ENCODE assay signal across 8 cellular contexts in genomic region chr19:29694669-29695627, GRCh38. TPM values are rescaled to one million over a fixed set of nuclear protein-coding genes. Genes with fewer than 3 reads are reported as not detected.
DNase-seq lines count a peak whose midpoint lies in the region; ATAC-seq and TF ChIP-seq lines count a peak whose summit lies in the region.

No MANE protein-coding gene starts in this region.

- no peaks in the 10 kb centered on the region for H3K27me3 Mint-ChIP-seq in activated CD4-positive, alpha-beta memory T cell treated with anti-CD3 and anti-CD28 coated beads for 36 hours

- H3K4me1 ChIP-seq in lung (ENCODE audit: control insufficient read depth in 2 of 2, insufficient read depth in 2 of 2, low read length in 2 of 2), result peaks cover 0 to 1% of the 10 kb centered on the region in 2 donors

- H3K4me3 ChIP-seq in dorsolateral prefrontal cortex, result peak overlapping the region in 1 of 59 donors; percentile 22
- H3K4me3 ChIP-seq in lung, result no peak overlapping the region

- WGBS in lung, 2 donors, result 70 to 77% methylated on average over 19 of the region's 19 CpGs

- POLR2A ChIA-PET in activated CD4-positive, alpha-beta memory T cell treated with anti-CD3 and anti-CD28 coated beads for 36 hours (lab: Charles Lee), result no interaction called here

- DNase-seq in 8988T, result peak; percentile 85
- peak; percentile 31 for DNase-seq in NCI-H524 treated with DMSO at 0.1 percent for 48 hours (lab: John Stamatoyannopoulos, UW)
- peak; percentile 87 for DNase-seq in activated CD4-positive, alpha-beta memory T cell treated with anti-CD3 and anti-CD28 coated beads for 36 hours
- peak; percentile 86 to 94 (median 90) for DNase-seq in dorsolateral prefrontal cortex
- peak; percentile 70 for DNase-seq in lung (ENCODE audit: low spot score)
- DNase-seq in stimulated activated CD8-positive, alpha-beta memory T cell treated with anti-CD3 and anti-CD28 coated beads, Interleukin-15, amount 100 ng/mL, for 4 hours (ENCODE audit: low read depth in 2 of 2), result peak; percentile 55 to 61

- H3K4me1 Mint-ChIP-seq in activated CD4-positive, alpha-beta memory T cell treated with anti-CD3 and anti-CD28 coated beads for 36 hours (ENCODE audit: low read depth), result peaks cover 11% of the 10 kb centered on the region

- no peak overlapping the region for H3K4me3 Mint-ChIP-seq in activated CD4-positive, alpha-beta memory T cell treated with anti-CD3 and anti-CD28 coated beads for 36 hours

- H3K9me3 Mint-ChIP-seq in activated CD4-positive, alpha-beta memory T cell treated with anti-CD3 and anti-CD28 coated beads for 36 hours, result peaks cover 6% of the 10 kb centered on the region

- no peaks in the 10 kb centered on the region for H3K36me3 Mint-ChIP-seq in activated CD4-positive, alpha-beta memory T cell treated with anti-CD3 and anti-CD28 coated beads for 36 hours

- H3K27me3 ChIP-seq in dorsolateral prefrontal cortex (no peaks in the 10 kb centered on the region), lung (ENCODE audit: control insufficient read depth, insufficient read depth) (no peaks in the 10 kb centered on the region)

- H3K27ac ChIP-seq in dorsolateral prefrontal cortex, result peak overlapping the region; percentile 38 to 97 (median 90)
- H3K27ac ChIP-seq in lung (ENCODE audit: low read depth in 1 of 2, low read length in 1 of 2), result no peak overlapping the region

- H3K27ac Mint-ChIP-seq in activated CD4-positive, alpha-beta memory T cell treated with anti-CD3 and anti-CD28 coated beads for 36 hours, result no peak overlapping the region

- ATAC-seq in GM18499 (IDR thresholded peaks at IDR 0.05; ENCODE audit: insufficient read depth, unreplicated experiment), result peak; percentile 85
- ATAC-seq in HG02981 (IDR thresholded peaks at IDR 0.05; ENCODE audit: unreplicated experiment), result peak; percentile 85
- ATAC-seq in lung (ENCODE audit: insufficient read depth, low FRiP score), result peak; percentile 82

- H3K9me3 ChIP-seq in lung (ENCODE audit: control insufficient read depth in 2 of 2, insufficient read depth in 1 of 2, low read length in 1 of 2), result peaks cover 0 to 3% of the 10 kb centered on the region in 2 donors

- TF ChIP-seq CTCF in dorsolateral prefrontal cortex (IDR thresholded peaks at IDR 0.05 in 54 of 56, conservative IDR thresholded peaks at IDR 0.05 in 2 of 56; ENCODE audit: low read depth in 1 of 56, partially characterized antibody in 56 of 56) (peak; percentile 69 to 98 (median 92)), lung (IDR thresholded peaks at IDR 0.05; ENCODE audit: control extremely low read depth, extremely low read depth) (peak; percentile 77)

- CTCF ChIA-PET in activated CD4-positive, alpha-beta memory T cell treated with anti-CD3 and anti-CD28 coated beads for 36 hours (lab: Charles Lee), result interaction anchor here (0.6 to 7.9 kb wide), 17 partner anchors 10 to 182 kb away, joined by 3 to 130 read pairs (median 7); partner anchors contain the start of genes C19orf12, PLEKHF1 and POP4

- H3K36me3 ChIP-seq in lung (ENCODE audit: control insufficient read depth in 2 of 2, insufficient read depth in 2 of 2, low read length in 2 of 2), result no peaks in the 10 kb centered on the region

- intact Hi-C loops in activated CD4-positive, alpha-beta memory T cell treated with anti-CD3 and anti-CD28 coated beads for 36 hours (cut with micrococcal nuclease), result loop anchor here (1.0 to 5.0 kb wide), 2 partner anchors 21 to 168 kb away; partner anchors contain the start of gene VSTM2B
- intact Hi-C loops in dorsolateral prefrontal cortex (cut with DNase I), result loop anchor here (1.0 to 10.0 kb wide), 2 partner anchors 21 to 160 kb away; no protein-coding TSS in a partner anchor

RNA-seq across cellular contexts. Expression of gene C19orf12, which starts 20.1 kb away (rescaled TPM):
- total RNA-seq in activated CD4-positive, alpha-beta memory T cell treated with anti-CD3 and anti-CD28 coated beads for 36 hours, result 10 to 100 TPM; 32.6 to 32.8 TPM
- total RNA-seq in dorsolateral prefrontal cortex (10 to 100 TPM; 35.8 to 75.4 (median 58.2) TPM), lung (10 to 100 TPM; 19.3 to 26.0 TPM)
- polyA plus RNA-seq in lung, result 10 to 100 TPM; 11.4 to 16.1 TPM

RNA-seq across cellular contexts. Expression of gene PLEKHF1, which starts 29.7 kb away (rescaled TPM):
- total RNA-seq in activated CD4-positive, alpha-beta memory T cell treated with anti-CD3 and anti-CD28 coated beads for 36 hours, result 10 to 100 TPM; 23.6 to 24.3 TPM
- total RNA-seq in dorsolateral prefrontal cortex, result 10 to 100 TPM in 32 of 120 experiments, 1 to 10 TPM in 88; 3.7 to 27.9 (median 8.5) TPM
- total RNA-seq in lung, result 10 to 100 TPM in 1 of 2 donors, 1 to 10 TPM in 1; 5.7 to 13.2 TPM
- 10 to 100 TPM in 1 of 2 donors, 1 to 10 TPM in 1; 8.9 to 11.9 TPM for polyA plus RNA-seq in lung

Comparison
In these comparisons a context has a peak if more than half of its experiments do, and no peak if none do; other contexts are left out.
1. DNase-seq: peak in every context shown above with its lines; median percentile 90 in dorsolateral prefrontal cortex; 87 in activated CD4-positive, alpha-beta memory T cell treated with anti-CD3 and anti-CD28 coated beads for 36 hours; 85 in 8988T; 70 in lung; 58 in stimulated activated CD8-positive, alpha-beta memory T cell treated with anti-CD3 and anti-CD28 coated beads, Interleukin-15, amount 100 ng/mL, for 4 hours; 31 in NCI-H524 treated with DMSO at 0.1 percent for 48 hours.
2. H3K27ac ChIP-seq: peak in dorsolateral prefrontal cortex (59 of 59); none in lung (0 of 2).
3. Peak in every context shown above with its lines, with median percentiles within 50 percentile points of each other: ATAC-seq.